14 cellular contexts compared by ENCODE assay signal in the genomic region with DNA sequence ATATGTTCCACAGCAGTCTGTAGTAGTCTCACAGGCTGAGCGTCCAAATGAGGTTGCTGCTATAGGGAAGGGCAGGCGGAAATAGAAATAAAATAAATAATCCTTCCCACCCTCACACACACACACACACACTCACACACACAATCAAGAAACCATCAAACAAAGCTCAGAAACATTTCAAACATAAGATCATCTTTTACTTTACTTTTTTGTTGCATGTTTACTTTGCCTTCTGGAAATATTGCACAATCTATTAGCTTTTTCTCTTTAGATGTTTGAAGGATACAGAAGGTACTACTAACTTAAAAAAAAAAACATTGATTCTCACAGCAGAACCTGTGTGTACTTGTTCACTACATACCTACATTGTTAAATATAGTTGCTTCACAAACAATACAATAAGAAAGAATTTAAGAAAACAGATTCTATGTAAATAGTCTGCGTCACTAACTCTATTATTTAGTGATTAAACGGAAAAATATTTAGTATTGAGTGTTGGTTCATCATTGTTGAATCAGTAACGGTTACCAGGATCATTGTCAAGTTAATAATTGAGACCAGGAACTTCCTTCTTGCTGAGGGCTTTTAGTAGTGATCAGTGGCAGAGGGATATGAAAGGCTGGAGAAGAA. TPM values are rescaled to one million over a fixed set of nuclear protein-coding genes. Genes with fewer than 3 reads are reported as not detected.
A peak's percentile ranks its signal among the peaks of the same experiment; 100 is the strongest.
DNase-seq lines count a peak whose midpoint lies in the region; ATAC-seq, FAIRE-seq and TF ChIP-seq lines count a peak whose summit lies in the region.
"Had no signal": no experiment of that assay in that cellular context is flagged by ENCODE, and none has a peak within 500 bp of the region (broad histone marks: within the 10 kb centered on the region; RNA-seq: fewer than 3 reads in every experiment).

No MANE protein-coding gene starts in this region.

- FAIRE-seq in endometrium (lab: Jason Lieb, UNC): peak; percentile 12

- H3K27me3 ChIP-seq in right lobe of liver: no peaks in the 10 kb centered on the region
- H3K27me3 ChIP-seq: BLaER1 treated with 17β-estradiol and CSF1 and Interleukin-3, amounts not matched to agents 10 nM and 100 nM; sigmoid colon had no signal

- no TSS peak for BruUV-seq in Calu3 (replicated peaks; lab: Mats Ljungman, UMichigan)

- ATAC-seq in right lobe of liver: peak; percentile 76 to 93 (median 86)
- ATAC-seq: stimulated activated naive CD8-positive, alpha-beta T cell treated with anti-CD3 and anti-CD28 coated beads, Interleukin-15, amount 100 ng/mL, for 72 hours; T-cell had no signal

- WGBS in right lobe of liver (ENCODE audit: insufficient coverage, low coverage, low lambda C conversion rate, missing lambda C conversion rate): 36% methylated on average over 5 of the region's 5 CpGs

- H3K9me3 Mint-ChIP-seq in Calu3 (ENCODE audit: low read depth, unreplicated experiment): peaks cover 3% of the 10 kb centered on the region
- H3K9me3 Mint-ChIP-seq in activated naive CD4-positive, alpha-beta T cell treated with anti-CD3 and anti-CD28 coated beads for 36 hours: peaks cover 22% of the 10 kb centered on the region

- H3K27ac Mint-ChIP-seq in Calu3 (ENCODE audit: unreplicated experiment): peak overlapping the region; percentile 93
- no peak overlapping the region for H3K27ac Mint-ChIP-seq in activated naive CD4-positive, alpha-beta T cell treated with anti-CD3 and anti-CD28 coated beads for 36 hours
- H3K27ac Mint-ChIP-seq: immature natural killer cell; stimulated activated naive CD8-positive, alpha-beta T cell treated with anti-CD3 and anti-CD28 coated beads, Interleukin-15, amount 100 ng/mL, for 72 hours; T-cell had no signal

- H3K36me3 Mint-ChIP-seq in Calu3 (ENCODE audit: insufficient read depth, unreplicated experiment): peaks cover 6% of the 10 kb centered on the region
- H3K36me3 Mint-ChIP-seq in activated naive CD4-positive, alpha-beta T cell treated with anti-CD3 and anti-CD28 coated beads for 36 hours (ENCODE audit: low read depth): peaks cover 6% of the 10 kb centered on the region

- intact Hi-C loops in Calu3 (cut with micrococcal nuclease; ENCODE audit: unreplicated experiment) (loop anchor here (2.0 kb wide), 1 partner anchor 14 kb away; no protein-coding TSS in a partner anchor), right lobe of liver (cut with DNase I) (no loop called here)
- intact Hi-C loops in activated naive CD4-positive, alpha-beta T cell treated with anti-CD3 and anti-CD28 coated beads for 36 hours (cut with micrococcal nuclease): no loop called here

- H3K4me3 ChIP-seq in right lobe of liver: peak overlapping the region in 2 of 3 donors; percentile 2 to 6
- H3K4me3 ChIP-seq: BLaER1 treated with 17β-estradiol and CSF1 and Interleukin-3, amounts not matched to agents 10 nM and 100 nM; sigmoid colon had no signal

- no peaks in the 10 kb centered on the region for H3K27me3 Mint-ChIP-seq in Calu3 (ENCODE audit: unreplicated experiment)
- peaks cover 3% of the 10 kb centered on the region for H3K27me3 Mint-ChIP-seq in activated naive CD4-positive, alpha-beta T cell treated with anti-CD3 and anti-CD28 coated beads for 36 hours (ENCODE audit: low read depth)
- H3K27me3 Mint-ChIP-seq: naive B cell; stimulated activated naive CD8-positive, alpha-beta T cell treated with anti-CD3 and anti-CD28 coated beads, Interleukin-15, amount 100 ng/mL, for 72 hours had no signal

- peaks cover 0 to 21% (median 2%) of the 10 kb centered on the region in 4 donors for H3K4me1 ChIP-seq in right lobe of liver
- H3K4me1 ChIP-seq: sigmoid colon had no signal

- no peak for TF ChIP-seq CTCF in Calu3 (IDR thresholded peaks at IDR 0.05; ENCODE audit: unreplicated experiment)
- TF ChIP-seq CTCF in right lobe of liver (IDR thresholded peaks at IDR 0.05): no peak

- no peaks in the 10 kb centered on the region for H3K36me3 ChIP-seq in right lobe of liver
- H3K36me3 ChIP-seq: sigmoid colon had no signal

- peak overlapping the region; percentile 13 to 54 (median 33) for H3K27ac ChIP-seq in right lobe of liver
- H3K27ac ChIP-seq: BLaER1 treated with 17β-estradiol and CSF1 and Interleukin-3, amounts not matched to agents 10 nM and 100 nM; sigmoid colon had no signal

- DNase-seq in Calu3 (peak; percentile 32), NCI-H69 (lab: John Stamatoyannopoulos, UW) (peak; percentile 66), right lobe of liver (peak in 1 of 3 donors; percentile 18), pons (ENCODE audit: low spot score) (no peak), erythroblast (lab: John Stamatoyannopoulos, UW) (no peak)
- DNase-seq in activated naive CD4-positive, alpha-beta T cell treated with anti-CD3 and anti-CD28 coated beads for 36 hours: no peak
- DNase-seq in stimulated activated CD8-positive, alpha-beta memory T cell treated with anti-CD3 and anti-CD28 coated beads, Interleukin-4, amount 100 ng/mL, for 48 hours: no peak
- DNase-seq: immature natural killer cell; naive B cell; sigmoid colon; stimulated activated naive CD8-positive, alpha-beta T cell treated with anti-CD3 and anti-CD28 coated beads, Interleukin-15, amount 100 ng/mL, for 72 hours; T-cell had no signal

- H3K4me3 Mint-ChIP-seq in Calu3 (ENCODE audit: low read depth, unreplicated experiment): peak overlapping the region; percentile 55
- H3K4me3 Mint-ChIP-seq in activated naive CD4-positive, alpha-beta T cell treated with anti-CD3 and anti-CD28 coated beads for 36 hours: no peak overlapping the region
- H3K4me3 Mint-ChIP-seq: immature natural killer cell; stimulated activated naive CD8-positive, alpha-beta T cell treated with anti-CD3 and anti-CD28 coated beads, Interleukin-15, amount 100 ng/mL, for 72 hours; T-cell had no signal

- CTCF ChIA-PET in Calu3 (lab: Charles Lee): interaction anchor here (0.6 to 1.0 kb wide), 2 partner anchors 18 to 19 kb away, joined by 3 read pairs; no protein-coding TSS in a partner anchor
- CTCF ChIA-PET in activated naive CD4-positive, alpha-beta T cell treated with anti-CD3 and anti-CD28 coated beads for 36 hours (lab: Charles Lee): no interaction called here

- peaks cover 54% of the 10 kb centered on the region for H3K4me1 Mint-ChIP-seq in Calu3 (ENCODE audit: low read depth, unreplicated experiment)
- no peaks in the 10 kb centered on the region for H3K4me1 Mint-ChIP-seq in activated naive CD4-positive, alpha-beta T cell treated with anti-CD3 and anti-CD28 coated beads for 36 hours (ENCODE audit: low read depth)
- H3K4me1 Mint-ChIP-seq: immature natural killer cell; stimulated activated naive CD8-positive, alpha-beta T cell treated with anti-CD3 and anti-CD28 coated beads, Interleukin-15, amount 100 ng/mL, for 72 hours; T-cell had no signal

- TF ChIP-seq POLR2A in right lobe of liver (IDR thresholded peaks at IDR 0.05) (no peak), erythroblast (IDR thresholded peaks at IDR 0.05; ENCODE audit: low read length) (no peak)

- no peaks in the 10 kb centered on the region for H3K9me3 ChIP-seq in right lobe of liver

RNA-seq across cellular contexts. Expression of gene ALCAM, which starts 20.5 kb away (rescaled TPM):
- 146 and 166 TPM in 2 replicates for total RNA-seq in Calu3 (2022)
- 10 to 100 TPM; 21.9 to 43.4 (median 34.5) TPM for total RNA-seq in right lobe of liver
- 10 to 100 TPM; 17.5 to 18.7 TPM for total RNA-seq in activated naive CD4-positive, alpha-beta T cell treated with anti-CD3 and anti-CD28 coated beads for 36 hours

Comparison
In these comparisons a context has a peak if more than half of its experiments do, and no peak if none do; other contexts are left out.
1. DNase-seq: peak in Calu3 (single experiment) and NCI-H69 (single experiment); none in activated naive CD4-positive, alpha-beta T cell treated with anti-CD3 and anti-CD28 coated beads for 36 hours (single experiment), pons (single experiment), stimulated activated CD8-positive, alpha-beta memory T cell treated with anti-CD3 and anti-CD28 coated beads, Interleukin-4, amount 100 ng/mL, for 48 hours (single experiment) and erythroblast (0 of 2).